In genomic region chr7:95411666-95412065, GRCh38 we compare ENCODE assay signal across 34 cellular contexts. TPM values are rescaled to one million over a fixed set of nuclear protein-coding genes. Genes with fewer than 3 reads are reported as not detected.
"Had no signal": no experiment of that assay in that cellular context is flagged by ENCODE, and none has a peak within 500 bp of the region (broad histone marks: within the 10 kb centered on the region; RNA-seq: fewer than 3 reads in every experiment).

No MANE protein-coding gene starts in this region.

- H3K4me1 ChIP-seq: ascending aorta had no signal

- H3K27ac Mint-ChIP-seq: activated B cell treated with CpG ODN at 0.5 μM for 24 hours; activated CD4-positive, alpha-beta memory T cell treated with anti-CD3 and anti-CD28 coated beads for 36 hours; activated naive CD4-positive, alpha-beta T cell treated with anti-CD3 and anti-CD28 coated beads, Interleukin-2, amount 10 ng/mL, durations not matched to agents 7 days and 5 days; activated naive CD8-positive, alpha-beta T cell; activated T-helper 1 cell treated with anti-CD3 and anti-CD28 coated beads, Interleukin-12 subunit alpha, Interleukin-12 subunit beta, Interleukin-2, Interleukin-4 antibody, amounts not matched to agents 30 ng/mL and 10 ng/mL and 1 ng/mL, durations not matched to agents 14 hours and 24 hours and 36 hours; IgD-negative memory B cell had no signal

- DNase-seq: activated B cell treated with CpG ODN at 0.5 μM for 24 hours; activated CD4-positive, alpha-beta memory T cell treated with anti-CD3 and anti-CD28 coated beads for 36 hours; activated CD4-positive, alpha-beta T cell treated with anti-CD3 and anti-CD28 coated beads for 4 hours; activated CD4-positive, alpha-beta T cell treated with anti-CD3 and anti-CD28 coated beads, Interleukin-2, amount 50 U/mL, for 1 hour; activated CD4-positive, CD25-positive, alpha-beta regulatory T cell treated with anti-CD3 and anti-CD28 coated beads, Interleukin-2, amount 50 U/mL, for 72 hours; activated CD8-positive, alpha-beta memory T cell treated with anti-CD3 and anti-CD28 coated beads, Interleukin-2, amount 50 U/mL, for 4 hours; activated effector memory CD4-positive, alpha-beta T cell treated with Interleukin-2 at 50 U/mL for 16 hours; activated naive CD4-positive, alpha-beta T cell treated with anti-CD3 and anti-CD28 coated beads, Interleukin-2, amount 10 ng/mL, durations not matched to agents 7 days and 5 days; activated T-cell treated with anti-CD3 and anti-CD28 coated beads for 4 hours; activated T-cell treated with anti-CD3 and anti-CD28 coated beads, Interleukin-2, amount 50 U/mL, for 4 hours; amygdala; Karpas-422; KBM-7; MG63; NCI-H1048; NCI-H1105 treated with DMSO at 0.1 percent for 48 hours; NCI-H1436; NCI-H1694; NCI-H1930; NCI-H2081 treated with DMSO at 0.1 percent for 48 hours; NCI-H345; NCI-H524 treated with DMSO at 0.1 percent for 48 hours; PC-9; Right ventricle myocardium superior; SW 1271; T-helper 9 cell had no signal

- H3K4me1 Mint-ChIP-seq: activated B cell treated with CpG ODN at 0.5 μM for 24 hours; activated naive CD4-positive, alpha-beta T cell treated with anti-CD3 and anti-CD28 coated beads, Interleukin-2, amount 10 ng/mL, durations not matched to agents 7 days and 5 days; central memory CD8-positive, alpha-beta T cell; IgD-negative memory B cell had no signal

- H3K9me3 ChIP-seq: ascending aorta, MG63 had no signal

- ATAC-seq: activated T-cell treated with anti-CD3 and anti-CD28 coated beads, Interleukin-2, amount 50 U/mL, for 4 hours had no signal

- H3K36me3 Mint-ChIP-seq: activated naive CD4-positive, alpha-beta T cell treated with anti-CD3 and anti-CD28 coated beads, Interleukin-2, amount 10 ng/mL, durations not matched to agents 7 days and 5 days; activated naive CD8-positive, alpha-beta T cell had no signal

- H3K4me2 ChIP-seq: PC-9 had no signal

- H3K27ac ChIP-seq: ascending aorta, cardiac muscle cell, PC-9, SK-N-MC, VCaP had no signal

- H3K4me3 Mint-ChIP-seq: activated B cell treated with CpG ODN at 0.5 μM for 24 hours; activated CD4-positive, alpha-beta memory T cell treated with anti-CD3 and anti-CD28 coated beads for 36 hours; activated naive CD4-positive, alpha-beta T cell treated with anti-CD3 and anti-CD28 coated beads, Interleukin-2, amount 10 ng/mL, durations not matched to agents 7 days and 5 days; activated naive CD8-positive, alpha-beta T cell; activated T-cell treated with anti-CD3 and anti-CD28 coated beads, Interleukin-2, amount 50 U/mL, for 4 hours; activated T-helper 1 cell treated with anti-CD3 and anti-CD28 coated beads, Interleukin-12 subunit alpha, Interleukin-12 subunit beta, Interleukin-2, Interleukin-4 antibody, amounts not matched to agents 30 ng/mL and 10 ng/mL and 1 ng/mL, durations not matched to agents 14 hours and 24 hours and 36 hours; central memory CD8-positive, alpha-beta T cell; IgD-negative memory B cell had no signal

- H3K27me3 Mint-ChIP-seq: activated B cell treated with CpG ODN at 0.5 μM for 24 hours; activated CD4-positive, alpha-beta memory T cell treated with anti-CD3 and anti-CD28 coated beads for 36 hours; activated naive CD4-positive, alpha-beta T cell treated with anti-CD3 and anti-CD28 coated beads, Interleukin-2, amount 10 ng/mL, durations not matched to agents 7 days and 5 days; activated naive CD8-positive, alpha-beta T cell; central memory CD8-positive, alpha-beta T cell; IgD-negative memory B cell had no signal

- H3K4me3 ChIP-seq: ascending aorta, cardiac muscle cell, MG63, PC-9, SK-N-MC had no signal

- H3K9me3 Mint-ChIP-seq: activated B cell treated with CpG ODN at 0.5 μM for 24 hours; activated CD4-positive, alpha-beta memory T cell treated with anti-CD3 and anti-CD28 coated beads for 36 hours; activated naive CD4-positive, alpha-beta T cell treated with anti-CD3 and anti-CD28 coated beads, Interleukin-2, amount 10 ng/mL, durations not matched to agents 7 days and 5 days; activated T-cell treated with anti-CD3 and anti-CD28 coated beads, Interleukin-2, amount 50 U/mL, for 4 hours; activated T-helper 1 cell treated with anti-CD3 and anti-CD28 coated beads, Interleukin-12 subunit alpha, Interleukin-12 subunit beta, Interleukin-2, Interleukin-4 antibody, amounts not matched to agents 30 ng/mL and 10 ng/mL and 1 ng/mL, durations not matched to agents 14 hours and 24 hours and 36 hours; central memory CD8-positive, alpha-beta T cell; IgD-negative memory B cell had no signal

RNA-seq across cellular contexts. Expression of gene PON3, which starts 15.5 kb away (rescaled TPM):
- total RNA-seq: activated B cell treated with CpG ODN at 0.5 μM for 24 hours; activated CD4-positive, alpha-beta memory T cell treated with anti-CD3 and anti-CD28 coated beads for 36 hours; activated T-cell treated with anti-CD3 and anti-CD28 coated beads, Interleukin-2, amount 50 U/mL, for 4 hours; activated T-helper 1 cell treated with anti-CD3 and anti-CD28 coated beads, Interleukin-12 subunit alpha, Interleukin-12 subunit beta, Interleukin-2, Interleukin-4 antibody, amounts not matched to agents 30 ng/mL and 10 ng/mL and 1 ng/mL, durations not matched to agents 14 hours and 24 hours and 36 hours; ascending aorta; cardiac muscle cell had no signal
- polyA plus RNA-seq: cardiac muscle cell, IgD-negative memory B cell had no signal
